In genomic region chr4:184885602-184886001, GRCh38 we compare ENCODE assay signal across 33 cellular contexts.
"Had no signal": no experiment of that assay in that cellular context is flagged by ENCODE, and none has a peak within 500 bp of the region (broad histone marks: within the 10 kb centered on the region; RNA-seq: fewer than 3 reads in every experiment).

No MANE protein-coding gene starts in this region.

- H3K4me1 Mint-ChIP-seq: activated CD4-positive, alpha-beta memory T cell treated with anti-CD3 and anti-CD28 coated beads, Interleukin-2, amount 10 ng/mL, durations not matched to agents 7 days and 5 days; activated CD8-positive, alpha-beta memory T cell treated with anti-CD3 and anti-CD28 coated beads, Interleukin-2, amount 10 ng/mL, durations not matched to agents 7 days and 5 days; brain had no signal

- H3K9me3 ChIP-seq: Peyer's patch had no signal

- H3K36me3 ChIP-seq: Peyer's patch, WERI-Rb-1 had no signal

- H3K27ac ChIP-seq: Peyer's patch, RWPE1, WERI-Rb-1 had no signal

- H3K36me3 Mint-ChIP-seq: activated CD8-positive, alpha-beta memory T cell treated with anti-CD3 and anti-CD28 coated beads, Interleukin-2, amount 10 ng/mL, durations not matched to agents 7 days and 5 days; activated naive CD4-positive, alpha-beta T cell treated with anti-CD3 and anti-CD28 coated beads, Interleukin-2, amount 10 ng/mL, durations not matched to agents 7 days and 5 days; activated naive CD8-positive, alpha-beta T cell; brain; T-cell had no signal

- DNase-seq: activated CD4-positive, alpha-beta memory T cell treated with anti-CD3 and anti-CD28 coated beads, Interleukin-2, amount 10 ng/mL, durations not matched to agents 7 days and 5 days; activated CD4-positive, alpha-beta T cell treated with anti-CD3 and anti-CD28 coated beads for 1 hour; activated CD4-positive, alpha-beta T cell treated with anti-CD3 and anti-CD28 coated beads for 48 hours; activated CD4-positive, CD25-positive, alpha-beta regulatory T cell; activated CD8-positive, alpha-beta memory T cell treated with anti-CD3 and anti-CD28 coated beads for 24 hours; activated CD8-positive, alpha-beta memory T cell treated with anti-CD3 and anti-CD28 coated beads, Interleukin-2, amount 10 ng/mL, durations not matched to agents 7 days and 5 days; activated CD8-positive, alpha-beta memory T cell treated with anti-CD3 and anti-CD28 coated beads, Interleukin-2, amount 50 U/mL, for 48 hours; activated effector memory CD4-positive, alpha-beta T cell treated with Interleukin-2 at 50 U/mL for 16 hours; activated naive CD4-positive, alpha-beta T cell treated with anti-CD3 and anti-CD28 coated beads, Interleukin-2, amount 10 ng/mL, durations not matched to agents 7 days and 5 days; activated naive CD8-positive, alpha-beta T cell treated with anti-CD3 and anti-CD28 coated beads, Interleukin-2, amount 50 U/mL, for 24 hours; activated T-cell treated with anti-CD3 and anti-CD28 coated beads, Interleukin-2, amount 50 U/mL, for 48 hours; anterior cingulate cortex; caudate nucleus; cerebellar nuclear complex; NCI-H1092 treated with DMSO at 0.1 percent for 48 hours; NCI-H1417; NCI-H146; NCI-H187; NCI-H2029 treated with DMSO at 0.1 percent for 48 hours; NCI-H345; NCI-H524 treated with DMSO at 0.1 percent for 48 hours; NCI-H748 treated with DMSO at 0.1 percent for 48 hours; NK-92 treated with Interleukin-12 subunit alpha and Interleukin-12 subunit beta, amount 100 ng/mL, for 24 hours; PC-3; Peyer's patch; SIG-M5; T-cell; T-helper 2 cell; T-helper 9 cell; WERI-Rb-1 had no signal

- H3K4me3 Mint-ChIP-seq: activated CD4-positive, alpha-beta memory T cell treated with anti-CD3 and anti-CD28 coated beads, Interleukin-2, amount 10 ng/mL, durations not matched to agents 7 days and 5 days; activated CD8-positive, alpha-beta memory T cell treated with anti-CD3 and anti-CD28 coated beads, Interleukin-2, amount 10 ng/mL, durations not matched to agents 7 days and 5 days; activated naive CD4-positive, alpha-beta T cell treated with anti-CD3 and anti-CD28 coated beads, Interleukin-2, amount 10 ng/mL, durations not matched to agents 7 days and 5 days; activated naive CD8-positive, alpha-beta T cell; activated naive CD8-positive, alpha-beta T cell treated with anti-CD3 and anti-CD28 coated beads, Interleukin-2, amount 50 U/mL, for 24 hours; brain; T-cell had no signal

- H3K27ac Mint-ChIP-seq: activated CD4-positive, alpha-beta memory T cell treated with anti-CD3 and anti-CD28 coated beads, Interleukin-2, amount 10 ng/mL, durations not matched to agents 7 days and 5 days; activated CD8-positive, alpha-beta memory T cell treated with anti-CD3 and anti-CD28 coated beads, Interleukin-2, amount 10 ng/mL, durations not matched to agents 7 days and 5 days; activated naive CD4-positive, alpha-beta T cell treated with anti-CD3 and anti-CD28 coated beads, Interleukin-2, amount 10 ng/mL, durations not matched to agents 7 days and 5 days; activated naive CD8-positive, alpha-beta T cell; activated naive CD8-positive, alpha-beta T cell treated with anti-CD3 and anti-CD28 coated beads, Interleukin-2, amount 50 U/mL, for 24 hours; T-cell had no signal

- H3K4me1 ChIP-seq: Peyer's patch had no signal

- H3K4me3 ChIP-seq: Peyer's patch had no signal

- H3K27me3 Mint-ChIP-seq: activated naive CD8-positive, alpha-beta T cell treated with anti-CD3 and anti-CD28 coated beads, Interleukin-2, amount 50 U/mL, for 24 hours had no signal

- H3K27me3 ChIP-seq: Peyer's patch had no signal

- H3K9me3 Mint-ChIP-seq: activated CD4-positive, alpha-beta memory T cell treated with anti-CD3 and anti-CD28 coated beads, Interleukin-2, amount 10 ng/mL, durations not matched to agents 7 days and 5 days; activated naive CD4-positive, alpha-beta T cell treated with anti-CD3 and anti-CD28 coated beads, Interleukin-2, amount 10 ng/mL, durations not matched to agents 7 days and 5 days; activated naive CD8-positive, alpha-beta T cell treated with anti-CD3 and anti-CD28 coated beads, Interleukin-2, amount 50 U/mL, for 24 hours; brain; T-cell had no signal
